ENCODE assay signal across 18 cellular contexts in the genomic region with DNA sequence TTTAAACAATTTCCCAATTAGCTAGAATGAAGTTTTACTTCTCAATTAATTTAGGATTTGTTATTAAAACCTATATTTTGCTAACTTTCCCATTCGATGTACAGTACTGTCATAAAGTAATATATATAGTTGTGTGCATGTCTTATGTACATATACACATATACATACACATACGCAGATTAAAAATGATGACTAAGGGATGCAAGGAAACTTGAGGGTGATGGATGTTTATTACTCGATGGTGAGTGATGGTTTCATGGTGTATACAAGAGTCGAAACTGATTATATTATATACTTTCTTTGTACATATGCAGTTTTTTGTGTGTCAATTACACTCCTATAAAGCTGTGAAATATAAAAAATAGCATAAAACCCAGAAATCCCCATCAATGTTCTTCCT.
DNase-seq lines count a peak whose midpoint lies in the region; ATAC-seq, FAIRE-seq and TF ChIP-seq lines count a peak whose summit lies in the region.
"Had no signal": no experiment of that assay in that cellular context is flagged by ENCODE, and none has a peak within 500 bp of the region (broad histone marks: within the 10 kb centered on the region; RNA-seq: fewer than 3 reads in every experiment).

No MANE protein-coding gene starts in this region.

- H3K56ac ChIP-seq in IMR-90 (ENCODE audit: extremely low read depth, insufficient read depth, low read length) = no peak overlapping the region

- intact Hi-C loops in IMR-90 (cut with micrococcal nuclease) (loop anchor here (10.0 kb wide), 1 partner anchor 464 kb away; no protein-coding TSS in a partner anchor), lower lobe of right lung (cut with DNase I) (no loop called here)

- no peak overlapping the region for H2AK5ac ChIP-seq in IMR-90 (ENCODE audit: low read depth, low read length)

- POLR2A ChIA-PET in IMR-90 (lab: Charles Lee; ENCODE audit: unreplicated experiment) (no interaction called here), GM10248 (lab: Yijun Ruan, JAX) (no interaction called here)

- no peak overlapping the region for H2BK20ac ChIP-seq in IMR-90 (ENCODE audit: low read depth, low read length)

- no CpG with 5 or more reads among the region's 4 CpGs for WGBS in IMR-90 (ENCODE audit: extremely low coverage in 2 of 2, insufficient read length in 1 of 2), 2 experiments

- H3K9me1 ChIP-seq in IMR-90 (ENCODE audit: insufficient read depth, low read length) = no peaks in the 10 kb centered on the region

- no peak overlapping the region for H2BK15ac ChIP-seq in IMR-90 (ENCODE audit: low read depth, low read length)

- ATAC-seq in IMR-90 (ENCODE audit: low read depth) = no peak
- ATAC-seq in lower lobe of right lung = no peak

- H3K9ac ChIP-seq in IMR-90 (ENCODE audit: low read depth, low read length) = no peak overlapping the region
- H3K9ac ChIP-seq: BLaER1 treated with 17β-estradiol and CSF1 and Interleukin-3, amounts not matched to agents 10 nM and 100 nM; GM23248 had no signal

- H3K14ac ChIP-seq in IMR-90 (replicated peaks; ENCODE audit: low read depth, low read length) = no peak overlapping the region

- H3K9me3 ChIP-seq in IMR-90 (ENCODE audit: control insufficient read depth, insufficient read depth, low read length) = no peaks in the 10 kb centered on the region
- no peaks in the 10 kb centered on the region for H3K9me3 ChIP-seq in lower lobe of right lung
- H3K9me3 ChIP-seq: BE2C; BLaER1 treated with 17β-estradiol and CSF1 and Interleukin-3, amounts not matched to agents 10 nM and 100 nM had no signal

- H3K27me3 ChIP-seq in IMR-90 (ENCODE audit: control insufficient read depth, insufficient read depth, low read length) = peaks cover 10% of the 10 kb centered on the region; the same call in 1 of the 2 replicates
- H3K27me3 ChIP-seq in lower lobe of right lung (ENCODE audit: low read depth) = no peaks in the 10 kb centered on the region
- H3K27me3 ChIP-seq: BE2C; BLaER1 treated with 17β-estradiol and CSF1 and Interleukin-3, amounts not matched to agents 10 nM and 100 nM had no signal

- no peaks in the 10 kb centered on the region for H3K79me1 ChIP-seq in IMR-90 (ENCODE audit: low read depth in 1 of 2, low read length in 2 of 2)

- no peak overlapping the region for H3K23ac ChIP-seq in IMR-90 (ENCODE audit: low read depth, low read length)

- H2AK9ac ChIP-seq in IMR-90 (replicated peaks; ENCODE audit: low read depth, low read length, poor library complexity) = no peak overlapping the region

- H2AFZ ChIP-seq in IMR-90 (replicated peaks; ENCODE audit: low read length, poor library complexity) = no peak overlapping the region
- H2AFZ ChIP-seq: GM23248 had no signal

- no peak for TF ChIP-seq RAD21 in IMR-90 (IDR thresholded peaks at IDR 0.05; ENCODE audit: low read length)

- no peak for FAIRE-seq in GM19239 (lab: Jason Lieb, UNC)
- FAIRE-seq: A204.1, D721Med, GM12891, GM18507, H1 had no signal

- no peaks in the 10 kb centered on the region for H4K20me1 ChIP-seq in IMR-90 (ENCODE audit: insufficient read depth, low read length)
- H4K20me1 ChIP-seq: BLaER1 treated with 17β-estradiol and CSF1 and Interleukin-3, amounts not matched to agents 10 nM and 100 nM had no signal

- in situ Hi-C loops in IMR-90 (cut with MboI; ENCODE audit: low sequenced_read_pairs) = loop anchor here (25.0 kb wide), 1 partner anchor 281 kb away; a partner anchor contains a TSS

- no peak overlapping the region for H4K91ac ChIP-seq in IMR-90 (ENCODE audit: insufficient read depth, low read depth, low read length)

- no peak overlapping the region for H4K5ac ChIP-seq in IMR-90 (ENCODE audit: low read depth, low read length)

- H3K18ac ChIP-seq in IMR-90 (ENCODE audit: low read depth, low read length) = no peak overlapping the region

- H3K4me2 ChIP-seq in IMR-90 (ENCODE audit: low read depth, low read length) = no peak overlapping the region
- H3K4me2 ChIP-seq: BLaER1 treated with 17β-estradiol and CSF1 and Interleukin-3, amounts not matched to agents 10 nM and 100 nM had no signal

- dilution Hi-C loops in IMR-90 (cut with HindIII; ENCODE audit: low sequenced_read_pairs, unreplicated experiment) = no loop called here

- BruUV-seq in IMR-90 (replicated peaks; lab: Mats Ljungman, UMichigan) = no TSS peak

- H3K4me1 ChIP-seq in IMR-90 (ENCODE audit: control insufficient read depth, insufficient read depth, low read length) (no peaks in the 10 kb centered on the region), lower lobe of right lung (peaks cover 37% of the 10 kb centered on the region)
- H3K4me1 ChIP-seq: BE2C had no signal

- H3K36me3 ChIP-seq in IMR-90 (ENCODE audit: control insufficient read depth, insufficient read depth, low read length) (no peaks in the 10 kb centered on the region), lower lobe of right lung (no peaks in the 10 kb centered on the region)
- H3K36me3 ChIP-seq: BE2C; BLaER1 treated with 17β-estradiol and CSF1 and Interleukin-3, amounts not matched to agents 10 nM and 100 nM had no signal

- CTCF ChIA-PET in IMR-90 (lab: Yijun Ruan, JAX) = interaction anchor here (0.6 to 1.5 kb wide), 6 partner anchors 21 to 600 kb away, joined by 3 to 8 read pairs (median 4); no protein-coding TSS in a partner anchor
- CTCF ChIA-PET in GM10248 (lab: Yijun Ruan, JAX) = interaction anchor here (1.1 to 2.1 kb wide), 4 partner anchors 11 to 975 kb away, joined by 3 to 6 read pairs (median 4); a partner anchor contains a TSS

- no peak overlapping the region for H2BK120ac ChIP-seq in IMR-90 (ENCODE audit: low read depth, low read length)

- no peak overlapping the region for H3K4ac ChIP-seq in IMR-90 (ENCODE audit: low read depth, low read length)

- TF ChIP-seq POLR2A in IMR-90 (IDR thresholded peaks at IDR 0.05; ENCODE audit: low read depth, low read length) = no peak

- DNase-seq in IMR-90 (no peak), substantia nigra (lab: John Stamatoyannopoulos, UW) (no peak), lower lobe of right lung (no peak), GM10248 (ENCODE audit: extremely low spot score) (no peak), GM19239 (ENCODE audit: insufficient read length, low spot score) (no peak), NOMO-1 treated with DMSO at 0.1 percent for 48 hours (lab: John Stamatoyannopoulos, UW; ENCODE audit: unreplicated experiment) (no peak)
- DNase-seq: DMS79, GDM1 had no signal

- H3K4me3 ChIP-seq in IMR-90 (ENCODE audit: insufficient read depth, low read depth, low read length) (no peak overlapping the region), lower lobe of right lung (no peak overlapping the region)
- H3K4me3 ChIP-seq: BLaER1 treated with 17β-estradiol and CSF1 and Interleukin-3, amounts not matched to agents 10 nM and 100 nM; GM23248 had no signal

- H4K8ac ChIP-seq in IMR-90 (ENCODE audit: low read depth in 2 of 2, low read length in 2 of 2) = no peak overlapping the region

- TF ChIP-seq CTCF in IMR-90 (conservative IDR thresholded peaks at IDR 0.05; ENCODE audit: low read depth, low read length) (no peak), lower lobe of right lung (IDR thresholded peaks at IDR 0.05) (no peak), GM10248 (IDR thresholded peaks at IDR 0.05; ENCODE audit: control extremely low read depth, extremely low read depth, low read depth, missing control alignments) (no peak)

- H3K27ac ChIP-seq in IMR-90 (ENCODE audit: insufficient read depth, low read length) (no peak overlapping the region), angular gyrus (ENCODE audit: low read depth, low read length) (peak overlapping the region; percentile 19), cingulate gyrus (ENCODE audit: low read depth, low read length) (peak overlapping the region; percentile 58), substantia nigra (ENCODE audit: low read depth, low read length, poor library complexity, severe bottlenecking) (peak overlapping the region; percentile 82), lower lobe of right lung (no peak overlapping the region)
- H3K27ac ChIP-seq: BLaER1 treated with 17β-estradiol and CSF1 and Interleukin-3, amounts not matched to agents 10 nM and 100 nM; GM23248 had no signal

- H2BK5ac ChIP-seq in IMR-90 (ENCODE audit: low read depth, low read length, poor library complexity, severe bottlenecking) = no peak overlapping the region

TF ChIP-seq in IMR-90, 13 proteins besides CTCF, POLR2A, EP300 and RAD21:
- TF ChIP-seq MXI1 (IDR thresholded peaks at IDR 0.05; ENCODE audit: borderline replicate concordance, low read depth, low read length) = no peak
- TF ChIP-seq, protein P1, sequence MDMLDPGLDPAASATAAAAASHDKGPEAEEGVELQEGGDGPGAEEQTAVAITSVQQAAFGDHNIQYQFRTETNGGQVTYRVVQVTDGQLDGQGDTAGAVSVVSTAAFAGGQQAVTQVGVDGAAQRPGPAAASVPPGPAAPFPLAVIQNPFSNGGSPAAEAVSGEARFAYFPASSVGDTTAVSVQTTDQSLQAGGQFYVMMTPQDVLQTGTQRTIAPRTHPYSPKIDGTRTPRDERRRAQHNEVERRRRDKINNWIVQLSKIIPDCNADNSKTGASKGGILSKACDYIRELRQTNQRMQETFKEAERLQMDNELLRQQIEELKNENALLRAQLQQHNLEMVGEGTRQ (IDR thresholded peaks at IDR 0.05; ENCODE audit: low read depth, low read length) = no peak
- TF ChIP-seq MAFK (IDR thresholded peaks at IDR 0.05; ENCODE audit: low read depth, low read length) = peak; percentile 39; the same call in 1 of the 2 replicates
TF ChIP-seq in IMR-90: peak in this region for 1.

Comparison
In these comparisons a context has a peak if more than half of its experiments do, and no peak if none do; other contexts are left out.
1. H3K27ac ChIP-seq: peak in angular gyrus (single experiment), cingulate gyrus (single experiment) and substantia nigra (single experiment); none in IMR-90 (single experiment) and lower lobe of right lung (single experiment).